Comparison of ENCODE assay signal across 16 cellular contexts in genomic region chr5:123444016-123444415, GRCh38.
"Had no signal": no experiment of that assay in that cellular context is flagged by ENCODE, and none has a peak within 500 bp of the region (broad histone marks: within the 10 kb centered on the region; RNA-seq: fewer than 3 reads in every experiment).

No MANE protein-coding gene starts in this region.

- H3K27me3 ChIP-seq: heart left ventricle, right lobe of liver, testis, tibial nerve, upper lobe of right lung, vagina had no signal

- H3K36me3 ChIP-seq: heart left ventricle, prostate gland, right lobe of liver, tibial nerve, upper lobe of right lung, vagina had no signal

- DNase-seq: erythroblast; foreskin melanocyte; heart left ventricle; hippocampal formation; mammary epithelial cell; naive thymus-derived CD4-positive, alpha-beta T cell; nephron progenitor cell; retina; right lobe of liver; stimulated activated CD4-positive, alpha-beta T cell treated with anti-CD3 and anti-CD28 coated beads, Interleukin-4, amount 100 ng/mL, for 24 hours; testis; upper lobe of right lung had no signal

- H3K9me3 ChIP-seq: heart left ventricle, prostate gland, right lobe of liver, testis, tibial nerve, upper lobe of right lung, vagina had no signal

- H3K4me3 ChIP-seq: heart left ventricle, prostate gland, right lobe of liver, testis, tibial nerve, upper lobe of right lung, vagina had no signal

- H3K4me1 ChIP-seq: heart left ventricle, parathyroid adenoma, prostate gland, right lobe of liver, testis, tibial nerve, upper lobe of right lung, vagina had no signal

- H3K27ac ChIP-seq: heart left ventricle, parathyroid adenoma, prostate gland, right lobe of liver, testis, tibial nerve, upper lobe of right lung, vagina had no signal
